Comparison of ENCODE assay signal across 1 cellular context in the genomic region with DNA sequence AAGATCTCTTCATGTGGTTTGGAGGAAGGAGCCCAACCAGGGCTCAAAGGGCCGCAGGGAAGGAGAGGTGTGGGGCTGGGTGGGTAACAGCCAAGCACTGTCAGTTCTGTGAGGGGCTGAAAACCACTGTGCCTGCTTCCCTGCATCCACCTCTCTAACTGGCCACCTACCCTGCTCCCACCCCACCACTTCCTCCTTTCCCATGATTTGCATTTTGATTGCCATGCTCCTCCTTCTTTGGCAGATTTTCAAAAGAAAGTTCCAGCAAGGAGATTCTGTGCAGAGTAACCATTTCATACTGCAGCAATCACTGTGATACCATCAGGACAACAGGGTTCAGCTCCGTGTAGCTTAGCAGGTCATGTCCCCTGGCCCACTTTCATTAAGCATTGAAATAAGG.
TF ChIP-seq lines count a peak whose summit lies in the region.

No MANE protein-coding gene starts in this region.

TF ChIP-seq in GM23338, 12 proteins besides CTCF, POLR2A, EP300 and RAD21:
- TF ChIP-seq ZNF114 (CRISPR knock-in tag; IDR thresholded peaks at IDR 0.05) (no peak), NANOG (IDR thresholded peaks at IDR 0.05; ENCODE audit: borderline replicate concordance) (no peak), POLR2AphosphoS5 (IDR thresholded peaks at IDR 0.05; ENCODE audit: low read depth) (no peak), CREB1 (CRISPR knock-in tag; IDR thresholded peaks at IDR 0.05; ENCODE audit: low read depth) (no peak), EZH2 (IDR thresholded peaks at IDR 0.05; ENCODE audit: low read depth, unreplicated experiment) (no peak), JUNB (IDR thresholded peaks at IDR 0.05; ENCODE audit: unreplicated experiment) (no peak), STAT1 (IDR thresholded peaks at IDR 0.05; ENCODE audit: unreplicated experiment) (no peak), EZH2phosphoT487 (IDR thresholded peaks at IDR 0.05; ENCODE audit: unreplicated experiment) (no peak), ZNF331 (CRISPR knock-in tag; IDR thresholded peaks at IDR 0.05; ENCODE audit: low read depth) (no peak)
- TF ChIP-seq, protein P1, sequence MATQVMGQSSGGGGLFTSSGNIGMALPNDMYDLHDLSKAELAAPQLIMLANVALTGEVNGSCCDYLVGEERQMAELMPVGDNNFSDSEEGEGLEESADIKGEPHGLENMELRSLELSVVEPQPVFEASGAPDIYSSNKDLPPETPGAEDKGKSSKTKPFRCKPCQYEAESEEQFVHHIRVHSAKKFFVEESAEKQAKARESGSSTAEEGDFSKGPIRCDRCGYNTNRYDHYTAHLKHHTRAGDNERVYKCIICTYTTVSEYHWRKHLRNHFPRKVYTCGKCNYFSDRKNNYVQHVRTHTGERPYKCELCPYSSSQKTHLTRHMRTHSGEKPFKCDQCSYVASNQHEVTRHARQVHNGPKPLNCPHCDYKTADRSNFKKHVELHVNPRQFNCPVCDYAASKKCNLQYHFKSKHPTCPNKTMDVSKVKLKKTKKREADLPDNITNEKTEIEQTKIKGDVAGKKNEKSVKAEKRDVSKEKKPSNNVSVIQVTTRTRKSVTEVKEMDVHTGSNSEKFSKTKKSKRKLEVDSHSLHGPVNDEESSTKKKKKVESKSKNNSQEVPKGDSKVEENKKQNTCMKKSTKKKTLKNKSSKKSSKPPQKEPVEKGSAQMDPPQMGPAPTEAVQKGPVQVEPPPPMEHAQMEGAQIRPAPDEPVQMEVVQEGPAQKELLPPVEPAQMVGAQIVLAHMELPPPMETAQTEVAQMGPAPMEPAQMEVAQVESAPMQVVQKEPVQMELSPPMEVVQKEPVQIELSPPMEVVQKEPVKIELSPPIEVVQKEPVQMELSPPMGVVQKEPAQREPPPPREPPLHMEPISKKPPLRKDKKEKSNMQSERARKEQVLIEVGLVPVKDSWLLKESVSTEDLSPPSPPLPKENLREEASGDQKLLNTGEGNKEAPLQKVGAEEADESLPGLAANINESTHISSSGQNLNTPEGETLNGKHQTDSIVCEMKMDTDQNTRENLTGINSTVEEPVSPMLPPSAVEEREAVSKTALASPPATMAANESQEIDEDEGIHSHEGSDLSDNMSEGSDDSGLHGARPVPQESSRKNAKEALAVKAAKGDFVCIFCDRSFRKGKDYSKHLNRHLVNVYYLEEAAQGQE (IDR thresholded peaks at IDR 0.05; ENCODE audit: unreplicated experiment): no peak
- TF ChIP-seq, protein P2, sequence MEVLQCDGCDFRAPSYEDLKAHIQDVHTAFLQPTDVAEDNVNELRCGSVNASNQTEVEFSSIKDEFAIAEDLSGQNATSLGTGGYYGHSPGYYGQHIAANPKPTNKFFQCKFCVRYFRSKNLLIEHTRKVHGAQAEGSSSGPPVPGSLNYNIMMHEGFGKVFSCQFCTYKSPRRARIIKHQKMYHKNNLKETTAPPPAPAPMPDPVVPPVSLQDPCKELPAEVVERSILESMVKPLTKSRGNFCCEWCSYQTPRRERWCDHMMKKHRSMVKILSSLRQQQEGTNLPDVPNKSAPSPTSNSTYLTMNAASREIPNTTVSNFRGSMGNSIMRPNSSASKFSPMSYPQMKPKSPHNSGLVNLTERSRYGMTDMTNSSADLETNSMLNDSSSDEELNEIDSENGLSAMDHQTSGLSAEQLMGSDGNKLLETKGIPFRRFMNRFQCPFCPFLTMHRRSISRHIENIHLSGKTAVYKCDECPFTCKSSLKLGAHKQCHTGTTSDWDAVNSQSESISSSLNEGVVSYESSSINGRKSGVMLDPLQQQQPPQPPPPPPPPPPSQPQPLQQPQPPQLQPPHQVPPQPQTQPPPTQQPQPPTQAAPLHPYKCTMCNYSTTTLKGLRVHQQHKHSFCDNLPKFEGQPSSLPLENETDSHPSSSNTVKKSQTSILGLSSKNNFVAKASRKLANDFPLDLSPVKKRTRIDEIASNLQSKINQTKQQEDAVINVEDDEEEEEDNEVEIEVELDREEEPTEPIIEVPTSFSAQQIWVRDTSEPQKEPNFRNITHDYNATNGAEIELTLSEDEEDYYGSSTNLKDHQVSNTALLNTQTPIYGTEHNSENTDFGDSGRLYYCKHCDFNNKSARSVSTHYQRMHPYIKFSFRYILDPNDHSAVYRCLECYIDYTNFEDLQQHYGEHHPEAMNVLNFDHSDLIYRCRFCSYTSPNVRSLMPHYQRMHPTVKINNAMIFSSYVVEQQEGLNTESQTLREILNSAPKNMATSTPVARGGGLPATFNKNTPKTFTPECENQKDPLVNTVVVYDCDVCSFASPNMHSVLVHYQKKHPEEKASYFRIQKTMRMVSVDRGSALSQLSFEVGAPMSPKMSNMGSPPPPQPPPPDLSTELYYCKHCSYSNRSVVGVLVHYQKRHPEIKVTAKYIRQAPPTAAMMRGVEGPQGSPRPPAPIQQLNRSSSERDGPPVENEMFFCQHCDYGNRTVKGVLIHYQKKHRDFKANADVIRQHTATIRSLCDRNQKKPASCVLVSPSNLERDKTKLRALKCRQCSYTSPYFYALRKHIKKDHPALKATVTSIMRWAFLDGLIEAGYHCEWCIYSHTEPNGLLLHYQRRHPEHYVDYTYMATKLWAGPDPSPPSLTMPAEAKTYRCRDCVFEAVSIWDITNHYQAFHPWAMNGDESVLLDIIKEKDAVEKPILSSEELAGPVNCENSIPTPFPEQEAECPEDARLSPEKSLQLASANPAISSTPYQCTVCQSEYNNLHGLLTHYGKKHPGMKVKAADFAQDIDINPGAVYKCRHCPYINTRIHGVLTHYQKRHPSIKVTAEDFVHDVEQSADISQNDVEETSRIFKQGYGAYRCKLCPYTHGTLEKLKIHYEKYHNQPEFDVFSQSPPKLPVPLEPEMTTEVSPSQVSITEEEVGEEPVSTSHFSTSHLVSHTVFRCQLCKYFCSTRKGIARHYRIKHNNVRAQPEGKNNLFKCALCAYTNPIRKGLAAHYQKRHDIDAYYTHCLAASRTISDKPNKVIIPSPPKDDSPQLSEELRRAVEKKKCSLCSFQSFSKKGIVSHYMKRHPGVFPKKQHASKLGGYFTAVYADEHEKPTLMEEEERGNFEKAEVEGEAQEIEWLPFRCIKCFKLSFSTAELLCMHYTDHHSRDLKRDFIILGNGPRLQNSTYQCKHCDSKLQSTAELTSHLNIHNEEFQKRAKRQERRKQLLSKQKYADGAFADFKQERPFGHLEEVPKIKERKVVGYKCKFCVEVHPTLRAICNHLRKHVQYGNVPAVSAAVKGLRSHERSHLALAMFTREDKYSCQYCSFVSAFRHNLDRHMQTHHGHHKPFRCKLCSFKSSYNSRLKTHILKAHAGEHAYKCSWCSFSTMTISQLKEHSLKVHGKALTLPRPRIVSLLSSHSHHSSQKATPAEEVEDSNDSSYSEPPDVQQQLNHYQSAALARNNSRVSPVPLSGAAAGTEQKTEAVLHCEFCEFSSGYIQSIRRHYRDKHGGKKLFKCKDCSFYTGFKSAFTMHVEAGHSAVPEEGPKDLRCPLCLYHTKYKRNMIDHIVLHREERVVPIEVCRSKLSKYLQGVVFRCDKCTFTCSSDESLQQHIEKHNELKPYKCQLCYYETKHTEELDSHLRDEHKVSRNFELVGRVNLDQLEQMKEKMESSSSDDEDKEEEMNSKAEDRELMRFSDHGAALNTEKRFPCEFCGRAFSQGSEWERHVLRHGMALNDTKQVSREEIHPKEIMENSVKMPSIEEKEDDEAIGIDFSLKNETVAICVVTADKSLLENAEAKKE (CRISPR knock-in tag; IDR thresholded peaks at IDR 0.05): no peak
- TF ChIP-seq, protein P3, sequence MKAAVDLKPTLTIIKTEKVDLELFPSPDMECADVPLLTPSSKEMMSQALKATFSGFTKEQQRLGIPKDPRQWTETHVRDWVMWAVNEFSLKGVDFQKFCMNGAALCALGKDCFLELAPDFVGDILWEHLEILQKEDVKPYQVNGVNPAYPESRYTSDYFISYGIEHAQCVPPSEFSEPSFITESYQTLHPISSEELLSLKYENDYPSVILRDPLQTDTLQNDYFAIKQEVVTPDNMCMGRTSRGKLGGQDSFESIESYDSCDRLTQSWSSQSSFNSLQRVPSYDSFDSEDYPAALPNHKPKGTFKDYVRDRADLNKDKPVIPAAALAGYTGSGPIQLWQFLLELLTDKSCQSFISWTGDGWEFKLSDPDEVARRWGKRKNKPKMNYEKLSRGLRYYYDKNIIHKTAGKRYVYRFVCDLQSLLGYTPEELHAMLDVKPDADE (IDR thresholded peaks at IDR 0.05): no peak
